Comparison of ENCODE assay signal across 31 cellular contexts in genomic region chr7:3156508-3156907, GRCh38.
"Had no signal": no experiment of that assay in that cellular context is flagged by ENCODE, and none has a peak within 500 bp of the region (broad histone marks: within the 10 kb centered on the region; RNA-seq: fewer than 3 reads in every experiment).

No MANE protein-coding gene starts in this region.

- H3K9me3 Mint-ChIP-seq: activated CD4-positive, alpha-beta T cell treated with anti-CD3 and anti-CD28 coated beads, Interleukin-2, amount 10 ng/mL, durations not matched to agents 24 days and 14 days; activated naive CD8-positive, alpha-beta T cell treated with anti-CD3 and anti-CD28 coated beads for 36 hours; activated T-cell treated with anti-CD3 and anti-CD28 coated beads, Interleukin-2, amount 50 U/mL, for 4 hours; activated T-helper 17 cell treated with anti-CD3 and anti-CD28 coated beads, Interleukin-2, amount 50 U/mL, for 72 hours; central memory CD8-positive, alpha-beta T cell had no signal

- H2AFZ ChIP-seq: PC-9 had no signal

- H3K4me3 ChIP-seq: cardiac muscle cell, PC-9, SJCRH30, SK-N-MC had no signal

- ATAC-seq: activated T-cell treated with anti-CD3 and anti-CD28 coated beads, Interleukin-2, amount 50 U/mL, for 4 hours; activated T-helper 17 cell treated with anti-CD3 and anti-CD28 coated beads, Interleukin-2, amount 50 U/mL, for 72 hours had no signal

- H3K9me3 ChIP-seq: SJCRH30 had no signal

- H3K27me3 Mint-ChIP-seq: activated naive CD8-positive, alpha-beta T cell treated with anti-CD3 and anti-CD28 coated beads for 36 hours; activated T-helper 17 cell treated with anti-CD3 and anti-CD28 coated beads, Interleukin-2, amount 50 U/mL, for 72 hours had no signal

- H3K4me2 ChIP-seq: PC-9 had no signal

- H3K4me1 ChIP-seq: SJCRH30 had no signal

- H3K36me3 Mint-ChIP-seq: activated naive CD8-positive, alpha-beta T cell treated with anti-CD3 and anti-CD28 coated beads for 36 hours had no signal

- DNase-seq: activated CD4-positive, alpha-beta T cell treated with anti-CD3 and anti-CD28 coated beads, Interleukin-2, amount 10 ng/mL, durations not matched to agents 24 days and 14 days; activated CD4-positive, alpha-beta T cell treated with anti-CD3 and anti-CD28 coated beads, Interleukin-2, amount 50 U/mL, for 4 hours; activated CD8-positive, alpha-beta memory T cell treated with anti-CD3 and anti-CD28 coated beads, Interleukin-2, amount 50 U/mL, for 4 hours; activated effector memory CD4-positive, alpha-beta T cell treated with anti-CD3 and anti-CD28 coated beads, Interleukin-2, amount 50 U/mL, for 16 hours; activated naive CD4-positive, alpha-beta T cell; activated naive CD4-positive, alpha-beta T cell treated with anti-CD3 and anti-CD28 coated beads, Interleukin-2, amount 50 U/mL, for 16 hours; activated naive CD8-positive, alpha-beta T cell treated with anti-CD3 and anti-CD28 coated beads for 36 hours; activated T-cell treated with anti-CD3 and anti-CD28 coated beads for 4 hours; activated T-cell treated with anti-CD3 and anti-CD28 coated beads, Interleukin-2, amount 50 U/mL, for 4 hours; amniotic stem cell; brain microvascular endothelial cell; Karpas-422; KBM-7; MM.1S; MV-4-11; NCI-H1092; NCI-H146; NCI-H187; NCI-H2029 treated with DMSO at 0.1 percent for 48 hours; NCI-H2107; NCI-H2171; NCI-H446; NCI-H524; PC-9; SHP77; SJCRH30; T1000 had no signal

- H3K36me3 ChIP-seq: brain microvascular endothelial cell, cardiac muscle cell, SJCRH30 had no signal

- H3K4me3 Mint-ChIP-seq: activated CD4-positive, alpha-beta T cell treated with anti-CD3 and anti-CD28 coated beads, Interleukin-2, amount 10 ng/mL, durations not matched to agents 24 days and 14 days; activated naive CD8-positive, alpha-beta T cell treated with anti-CD3 and anti-CD28 coated beads for 36 hours; activated T-cell treated with anti-CD3 and anti-CD28 coated beads, Interleukin-2, amount 50 U/mL, for 4 hours; activated T-helper 17 cell treated with anti-CD3 and anti-CD28 coated beads, Interleukin-2, amount 50 U/mL, for 72 hours; central memory CD8-positive, alpha-beta T cell had no signal

- H3K27ac Mint-ChIP-seq: activated CD4-positive, alpha-beta T cell treated with anti-CD3 and anti-CD28 coated beads, Interleukin-2, amount 10 ng/mL, durations not matched to agents 24 days and 14 days; activated naive CD8-positive, alpha-beta T cell treated with anti-CD3 and anti-CD28 coated beads for 36 hours had no signal

- H3K27me3 ChIP-seq: brain microvascular endothelial cell, cardiac muscle cell, SJCRH30 had no signal

- H3K27ac ChIP-seq: brain microvascular endothelial cell, cardiac muscle cell, PC-9, SJCRH30, SK-N-MC had no signal
